ENCODE assay signal across 1 cellular context in the genomic region with DNA sequence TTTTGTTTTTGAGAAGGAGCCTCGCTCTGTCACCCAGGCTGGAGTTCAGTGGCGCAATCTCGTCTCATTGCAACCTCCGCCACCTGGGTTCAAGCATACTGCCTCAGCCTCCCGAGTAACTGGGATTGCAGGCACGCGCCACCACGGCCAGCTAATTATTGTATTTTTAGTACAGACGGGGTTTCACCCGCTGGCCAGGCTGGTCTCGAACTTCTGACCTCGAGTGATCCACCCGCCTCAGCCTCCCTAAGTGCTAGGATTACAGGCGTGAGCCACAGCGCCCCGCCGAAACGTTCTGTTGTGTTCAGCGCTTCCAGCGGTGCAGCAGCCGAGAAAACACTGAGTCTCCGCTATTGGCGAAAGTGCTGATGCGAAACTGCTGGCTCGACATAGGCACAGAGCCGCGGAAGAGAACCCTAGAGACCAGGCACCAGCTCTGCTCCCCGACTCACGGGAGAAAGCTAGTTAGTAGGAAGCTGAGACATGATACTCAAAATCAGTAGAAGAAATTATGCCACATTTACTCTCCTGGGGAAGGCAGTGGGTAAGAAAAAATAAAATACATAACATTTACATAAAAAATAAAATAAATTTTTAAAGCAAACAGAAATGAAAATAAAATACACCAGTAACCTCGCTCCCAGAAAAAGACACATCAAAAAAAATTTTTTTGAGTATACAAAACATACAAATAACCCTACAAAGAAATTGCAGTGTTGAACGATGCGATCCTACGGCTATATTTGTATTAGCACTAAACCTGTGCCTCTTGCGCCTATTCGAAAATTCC.
TF ChIP-seq lines count a peak whose summit lies in the region.

No MANE protein-coding gene starts in this region.

TF ChIP-seq in HepG2, 621 proteins besides CTCF, POLR2A, EP300 and RAD21 (continued from another document and continues in another):
- TF ChIP-seq, protein P1, sequence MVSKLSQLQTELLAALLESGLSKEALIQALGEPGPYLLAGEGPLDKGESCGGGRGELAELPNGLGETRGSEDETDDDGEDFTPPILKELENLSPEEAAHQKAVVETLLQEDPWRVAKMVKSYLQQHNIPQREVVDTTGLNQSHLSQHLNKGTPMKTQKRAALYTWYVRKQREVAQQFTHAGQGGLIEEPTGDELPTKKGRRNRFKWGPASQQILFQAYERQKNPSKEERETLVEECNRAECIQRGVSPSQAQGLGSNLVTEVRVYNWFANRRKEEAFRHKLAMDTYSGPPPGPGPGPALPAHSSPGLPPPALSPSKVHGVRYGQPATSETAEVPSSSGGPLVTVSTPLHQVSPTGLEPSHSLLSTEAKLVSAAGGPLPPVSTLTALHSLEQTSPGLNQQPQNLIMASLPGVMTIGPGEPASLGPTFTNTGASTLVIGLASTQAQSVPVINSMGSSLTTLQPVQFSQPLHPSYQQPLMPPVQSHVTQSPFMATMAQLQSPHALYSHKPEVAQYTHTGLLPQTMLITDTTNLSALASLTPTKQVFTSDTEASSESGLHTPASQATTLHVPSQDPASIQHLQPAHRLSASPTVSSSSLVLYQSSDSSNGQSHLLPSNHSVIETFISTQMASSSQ (IDR thresholded peaks at IDR 0.05; ENCODE audit: low read depth), result no peak
- TF ChIP-seq, protein P1 (CRISPR knock-in tag; IDR thresholded peaks at IDR 0.05; ENCODE audit: borderline replicate concordance), result peak; percentile 52; the same call in 1 of the 2 replicates
- TF ChIP-seq SAP130 (CRISPR knock-in tag; IDR thresholded peaks at IDR 0.05; ENCODE audit: low read depth) (peak; percentile 81), RBM39 (IDR thresholded peaks at IDR 0.05; ENCODE audit: low read depth, low read length, poor library complexity, severe bottlenecking) (peak; percentile 56), CBX1 (IDR thresholded peaks at IDR 0.05; ENCODE audit: low read depth) (peak; percentile 94), ZHX1 (CRISPR knock-in tag; IDR thresholded peaks at IDR 0.05; ENCODE audit: low read depth) (peak; percentile 87), ZNF501 (CRISPR knock-in tag; IDR thresholded peaks at IDR 0.05) (peak; percentile 54), FOXC1 (CRISPR knock-in tag; IDR thresholded peaks at IDR 0.05; ENCODE audit: borderline replicate concordance) (no peak), MAFK (conservative IDR thresholded peaks at IDR 0.05 in 1 of 2, IDR thresholded peaks at IDR 0.05 in 1 of 2; ENCODE audit: low read length in 2 of 2) (peak; percentile 81 to 89), KAT2B (IDR thresholded peaks at IDR 0.05; ENCODE audit: borderline replicate concordance, low read depth, low read length) (no peak), PHF8 (CRISPR knock-in tag; IDR thresholded peaks at IDR 0.05) (peak; percentile 58; the same call in 1 of the 2 replicates), ZNF720 (CRISPR knock-in tag; IDR thresholded peaks at IDR 0.05) (no peak), ZNF343 (CRISPR knock-in tag; IDR thresholded peaks at IDR 0.05) (peak; percentile 73; the same call in 1 of the 2 replicates), MTA1 (CRISPR knock-in tag; IDR thresholded peaks at IDR 0.05; ENCODE audit: borderline replicate concordance) (peak; percentile 71; the same call in 1 of the 2 replicates), ZSCAN31 (CRISPR knock-in tag; IDR thresholded peaks at IDR 0.05; ENCODE audit: low read depth) (peak; percentile 46; the same call in 1 of the 2 replicates), MAF1 (CRISPR knock-in tag; IDR thresholded peaks at IDR 0.05; ENCODE audit: borderline replicate concordance) (no peak), POLR2AphosphoS5 (IDR thresholded peaks at IDR 0.05; ENCODE audit: low read depth, low read length) (peak; percentile 87), DBP (CRISPR knock-in tag; IDR thresholded peaks at IDR 0.05; ENCODE audit: not compliant biosample characterization) (no peak), ARNTL (CRISPR knock-in tag; IDR thresholded peaks at IDR 0.05) (0 out of 2 replicates have a peak, but pooled peaks have one; percentile 24), HOXA3 (CRISPR knock-in tag; IDR thresholded peaks at IDR 0.05) (peak; percentile 94), ONECUT2 (CRISPR knock-in tag; IDR thresholded peaks at IDR 0.05) (no peak), THAP11 (CRISPR knock-in tag; IDR thresholded peaks at IDR 0.05) (peak; percentile 86), NAIF1 (CRISPR knock-in tag; IDR thresholded peaks at IDR 0.05; ENCODE audit: borderline replicate concordance) (peak; percentile 81; the same call in 1 of the 2 replicates), MIER3 (CRISPR knock-in tag; IDR thresholded peaks at IDR 0.05; ENCODE audit: borderline replicate concordance) (peak; percentile 47; the same call in 1 of the 2 replicates), FOXO1 (CRISPR knock-in tag; IDR thresholded peaks at IDR 0.05) (peak; percentile 71), JUNB (CRISPR knock-in tag; IDR thresholded peaks at IDR 0.05; ENCODE audit: borderline replicate concordance) (no peak), RXRA (CRISPR knock-in tag; IDR thresholded peaks at IDR 0.05) (peak; percentile 72), MLLT10 (CRISPR knock-in tag; IDR thresholded peaks at IDR 0.05) (no peak)
- TF ChIP-seq, protein P2, sequence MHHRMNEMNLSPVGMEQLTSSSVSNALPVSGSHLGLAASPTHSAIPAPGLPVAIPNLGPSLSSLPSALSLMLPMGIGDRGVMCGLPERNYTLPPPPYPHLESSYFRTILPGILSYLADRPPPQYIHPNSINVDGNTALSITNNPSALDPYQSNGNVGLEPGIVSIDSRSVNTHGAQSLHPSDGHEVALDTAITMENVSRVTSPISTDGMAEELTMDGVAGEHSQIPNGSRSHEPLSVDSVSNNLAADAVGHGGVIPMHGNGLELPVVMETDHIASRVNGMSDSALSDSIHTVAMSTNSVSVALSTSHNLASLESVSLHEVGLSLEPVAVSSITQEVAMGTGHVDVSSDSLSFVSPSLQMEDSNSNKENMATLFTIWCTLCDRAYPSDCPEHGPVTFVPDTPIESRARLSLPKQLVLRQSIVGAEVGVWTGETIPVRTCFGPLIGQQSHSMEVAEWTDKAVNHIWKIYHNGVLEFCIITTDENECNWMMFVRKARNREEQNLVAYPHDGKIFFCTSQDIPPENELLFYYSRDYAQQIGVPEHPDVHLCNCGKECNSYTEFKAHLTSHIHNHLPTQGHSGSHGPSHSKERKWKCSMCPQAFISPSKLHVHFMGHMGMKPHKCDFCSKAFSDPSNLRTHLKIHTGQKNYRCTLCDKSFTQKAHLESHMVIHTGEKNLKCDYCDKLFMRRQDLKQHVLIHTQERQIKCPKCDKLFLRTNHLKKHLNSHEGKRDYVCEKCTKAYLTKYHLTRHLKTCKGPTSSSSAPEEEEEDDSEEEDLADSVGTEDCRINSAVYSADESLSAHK (CRISPR knock-in tag; IDR thresholded peaks at IDR 0.05; ENCODE audit: borderline replicate concordance), result no peak
- TF ChIP-seq, protein P3, sequence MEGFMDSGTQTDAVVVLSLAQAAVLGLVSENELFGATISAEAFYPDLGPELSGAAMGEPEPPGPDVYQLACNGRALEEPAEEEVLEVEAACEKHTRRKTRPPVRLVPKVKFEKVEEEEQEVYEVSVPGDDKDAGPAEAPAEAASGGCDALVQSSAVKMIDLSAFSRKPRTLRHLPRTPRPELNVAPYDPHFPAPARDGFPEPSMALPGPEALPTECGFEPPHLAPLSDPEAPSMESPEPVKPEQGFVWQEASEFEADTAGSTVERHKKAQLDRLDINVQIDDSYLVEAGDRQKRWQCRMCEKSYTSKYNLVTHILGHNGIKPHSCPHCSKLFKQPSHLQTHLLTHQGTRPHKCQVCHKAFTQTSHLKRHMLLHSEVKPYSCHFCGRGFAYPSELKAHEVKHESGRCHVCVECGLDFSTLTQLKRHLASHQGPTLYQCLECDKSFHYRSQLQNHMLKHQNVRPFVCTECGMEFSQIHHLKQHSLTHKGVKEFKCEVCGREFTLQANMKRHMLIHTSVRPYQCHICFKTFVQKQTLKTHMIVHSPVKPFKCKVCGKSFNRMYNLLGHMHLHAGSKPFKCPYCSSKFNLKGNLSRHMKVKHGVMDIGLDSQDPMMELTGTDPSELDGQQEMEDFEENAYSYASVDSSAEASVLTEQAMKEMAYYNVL (CRISPR knock-in tag; IDR thresholded peaks at IDR 0.05; ENCODE audit: borderline replicate concordance), result 0 out of 2 replicates have a peak, but pooled peaks have one; percentile 46
- TF ChIP-seq, protein P4, sequence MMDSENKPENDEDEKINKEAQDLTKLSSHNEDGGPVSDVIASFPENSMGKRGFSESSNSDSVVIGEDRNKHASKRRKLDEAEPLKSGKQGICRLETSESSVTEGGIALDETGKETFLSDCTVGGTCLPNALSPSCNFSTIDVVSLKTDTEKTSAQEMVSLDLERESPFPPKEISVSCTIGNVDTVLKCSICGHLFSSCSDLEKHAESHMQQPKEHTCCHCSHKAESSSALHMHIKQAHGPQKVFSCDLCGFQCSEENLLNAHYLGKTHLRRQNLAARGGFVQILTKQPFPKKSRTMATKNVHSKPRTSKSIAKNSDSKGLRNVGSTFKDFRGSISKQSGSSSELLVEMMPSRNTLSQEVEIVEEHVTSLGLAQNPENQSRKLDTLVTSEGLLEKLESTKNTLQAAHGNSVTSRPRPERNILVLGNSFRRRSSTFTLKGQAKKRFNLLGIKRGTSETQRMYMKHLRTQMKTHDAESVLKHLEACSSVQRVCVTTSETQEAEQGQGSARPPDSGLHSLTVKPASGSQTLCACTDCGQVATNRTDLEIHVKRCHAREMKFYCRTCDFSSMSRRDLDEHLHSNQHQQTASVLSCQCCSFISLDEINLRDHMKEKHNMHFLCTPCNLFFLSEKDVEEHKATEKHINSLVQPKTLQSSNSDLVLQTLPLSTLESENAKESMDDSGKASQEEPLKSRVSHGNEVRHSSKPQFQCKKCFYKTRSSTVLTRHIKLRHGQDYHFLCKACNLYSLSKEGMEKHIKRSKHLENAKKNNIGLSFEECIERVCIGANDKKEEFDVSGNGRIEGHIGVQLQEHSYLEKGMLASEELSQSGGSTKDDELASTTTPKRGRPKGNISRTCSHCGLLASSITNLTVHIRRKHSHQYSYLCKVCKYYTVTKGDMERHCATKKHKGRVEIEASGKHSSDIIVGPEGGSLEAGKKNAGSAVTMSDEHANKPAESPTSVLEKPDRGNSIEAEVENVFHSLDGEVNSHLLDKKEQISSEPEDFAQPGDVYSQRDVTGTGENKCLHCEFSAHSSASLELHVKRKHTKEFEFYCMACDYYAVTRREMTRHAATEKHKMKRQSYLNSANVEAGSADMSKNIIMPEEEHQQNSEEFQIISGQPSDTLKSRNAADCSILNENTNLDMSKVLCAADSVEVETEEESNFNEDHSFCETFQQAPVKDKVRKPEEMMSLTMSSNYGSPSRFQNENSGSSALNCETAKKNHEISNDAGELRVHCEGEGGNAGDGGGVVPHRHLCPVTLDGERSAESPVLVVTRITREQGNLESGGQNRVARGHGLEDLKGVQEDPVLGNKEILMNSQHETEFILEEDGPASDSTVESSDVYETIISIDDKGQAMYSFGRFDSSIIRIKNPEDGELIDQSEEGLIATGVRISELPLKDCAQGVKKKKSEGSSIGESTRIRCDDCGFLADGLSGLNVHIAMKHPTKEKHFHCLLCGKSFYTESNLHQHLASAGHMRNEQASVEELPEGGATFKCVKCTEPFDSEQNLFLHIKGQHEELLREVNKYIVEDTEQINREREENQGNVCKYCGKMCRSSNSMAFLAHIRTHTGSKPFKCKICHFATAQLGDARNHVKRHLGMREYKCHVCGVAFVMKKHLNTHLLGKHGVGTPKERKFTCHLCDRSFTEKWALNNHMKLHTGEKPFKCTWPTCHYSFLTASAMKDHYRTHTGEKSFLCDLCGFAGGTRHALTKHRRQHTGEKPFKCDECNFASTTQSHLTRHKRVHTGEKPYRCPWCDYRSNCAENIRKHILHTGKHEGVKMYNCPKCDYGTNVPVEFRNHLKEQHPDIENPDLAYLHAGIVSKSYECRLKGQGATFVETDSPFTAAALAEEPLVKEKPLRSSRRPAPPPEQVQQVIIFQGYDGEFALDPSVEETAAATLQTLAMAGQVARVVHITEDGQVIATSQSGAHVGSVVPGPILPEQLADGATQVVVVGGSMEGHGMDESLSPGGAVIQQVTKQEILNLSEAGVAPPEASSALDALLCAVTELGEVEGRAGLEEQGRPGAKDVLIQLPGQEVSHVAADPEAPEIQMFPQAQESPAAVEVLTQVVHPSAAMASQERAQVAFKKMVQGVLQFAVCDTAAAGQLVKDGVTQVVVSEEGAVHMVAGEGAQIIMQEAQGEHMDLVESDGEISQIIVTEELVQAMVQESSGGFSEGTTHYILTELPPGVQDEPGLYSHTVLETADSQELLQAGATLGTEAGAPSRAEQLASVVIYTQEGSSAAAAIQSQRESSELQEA (CRISPR knock-in tag; IDR thresholded peaks at IDR 0.05; ENCODE audit: not compliant biosample characterization), result peak; percentile 25
- TF ChIP-seq, protein P5, sequence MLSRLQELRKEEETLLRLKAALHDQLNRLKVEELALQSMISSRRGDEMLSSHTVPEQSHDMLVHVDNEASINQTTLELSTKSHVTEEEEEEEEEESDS (CRISPR knock-in tag; IDR thresholded peaks at IDR 0.05; ENCODE audit: borderline replicate concordance), result no peak
